In genomic region chr10:3179174-3179573, GRCh38 we compare ENCODE assay signal across 28 cellular contexts.
"Had no signal": no experiment of that assay in that cellular context is flagged by ENCODE, and none has a peak within 500 bp of the region (broad histone marks: within the 10 kb centered on the region; RNA-seq: fewer than 3 reads in every experiment).

No MANE protein-coding gene starts in this region.

- H3K9me3 Mint-ChIP-seq: activated CD4-positive, alpha-beta memory T cell treated with anti-CD3 and anti-CD28 coated beads for 36 hours; activated CD4-positive, alpha-beta T cell treated with anti-CD3 and anti-CD28 coated beads, Interleukin-2, amount 10 ng/mL, durations not matched to agents 24 days and 14 days; activated T-cell treated with anti-CD3 and anti-CD28 coated beads, Interleukin-2, amount 50 U/mL, for 4 hours; activated T-helper 17 cell treated with anti-CD3 and anti-CD28 coated beads, Interleukin-2, amount 50 U/mL, for 72 hours; central memory CD8-positive, alpha-beta T cell; dendritic cell treated with granulocyte-macrophage colony-stimulating factor and Interleukin-4, amounts not matched to agents 40 ng/mL and 50 ng/mL, for 4 days had no signal

- H3K36me3 ChIP-seq: ascending aorta, brain microvascular endothelial cell, esophagus muscularis mucosa, gastrocnemius medialis, heart left ventricle had no signal

- H3K4me1 Mint-ChIP-seq: activated CD4-positive, alpha-beta T cell treated with anti-CD3 and anti-CD28 coated beads for 36 hours; activated T-helper 17 cell treated with anti-CD3 and anti-CD28 coated beads, Interleukin-2, amount 50 U/mL, for 72 hours; central memory CD8-positive, alpha-beta T cell had no signal

- H3K27ac Mint-ChIP-seq: activated CD4-positive, alpha-beta memory T cell treated with anti-CD3 and anti-CD28 coated beads for 36 hours; activated CD4-positive, alpha-beta T cell treated with anti-CD3 and anti-CD28 coated beads for 36 hours; activated CD4-positive, alpha-beta T cell treated with anti-CD3 and anti-CD28 coated beads, Interleukin-2, amount 10 ng/mL, durations not matched to agents 24 days and 14 days; activated CD8-positive, alpha-beta T cell treated with anti-CD3 and anti-CD28 coated beads, Interleukin-2, amount 10 ng/mL, durations not matched to agents 7 days and 5 days; activated naive CD8-positive, alpha-beta T cell; activated T-helper 17 cell treated with anti-CD3 and anti-CD28 coated beads, Interleukin-2, amount 50 U/mL, for 72 hours; dendritic cell treated with granulocyte-macrophage colony-stimulating factor and Interleukin-4, amounts not matched to agents 40 ng/mL and 50 ng/mL, for 4 days had no signal

- H3K27me3 ChIP-seq: ascending aorta, brain microvascular endothelial cell, esophagus muscularis mucosa, gastrocnemius medialis, heart left ventricle had no signal

- FAIRE-seq: bronchial epithelial cell had no signal

- H3K4me1 ChIP-seq: ascending aorta, esophagus muscularis mucosa, foreskin keratinocyte, gastrocnemius medialis had no signal

- H3K36me3 Mint-ChIP-seq: activated CD4-positive, alpha-beta memory T cell treated with anti-CD3 and anti-CD28 coated beads for 36 hours; activated naive CD8-positive, alpha-beta T cell had no signal

- DNase-seq: activated CD4-positive, alpha-beta memory T cell treated with anti-CD3 and anti-CD28 coated beads for 36 hours; activated CD4-positive, alpha-beta T cell treated with anti-CD3 and anti-CD28 coated beads for 36 hours; activated CD4-positive, alpha-beta T cell treated with anti-CD3 and anti-CD28 coated beads, Interleukin-2, amount 10 ng/mL, durations not matched to agents 24 days and 14 days; activated CD4-positive, CD25-positive, alpha-beta regulatory T cell; activated CD4-positive, CD25-positive, alpha-beta regulatory T cell treated with anti-CD3 and anti-CD28 coated beads, Interleukin-2, amount 50 U/mL, for 72 hours; activated CD8-positive, alpha-beta T cell treated with anti-CD3 and anti-CD28 coated beads, Interleukin-2, amount 10 ng/mL, durations not matched to agents 7 days and 5 days; activated effector memory CD4-positive, alpha-beta T cell treated with Interleukin-2 at 50 U/mL for 16 hours; activated gamma-delta T cell treated with Interleukin-2 at 50 U/mL for 16 hours; activated naive CD4-positive, alpha-beta T cell treated with anti-CD3 and anti-CD28 coated beads, Interleukin-2, amount 50 U/mL, for 16 hours; activated naive CD4-positive, alpha-beta T cell treated with Interleukin-2 at 50 U/mL for 16 hours; activated T-cell treated with anti-CD3 and anti-CD28 coated beads, Interleukin-2, amount 50 U/mL, for 4 hours; brain microvascular endothelial cell; dorsolateral prefrontal cortex; effector memory CD4-positive, alpha-beta T cell; erythroblast; foreskin keratinocyte; gastrocnemius medialis; glutamatergic neuron; heart left ventricle; T-helper 2 cell had no signal

- H3K27me3 Mint-ChIP-seq: activated naive CD8-positive, alpha-beta T cell had no signal

- H3K4me3 Mint-ChIP-seq: activated CD4-positive, alpha-beta memory T cell treated with anti-CD3 and anti-CD28 coated beads for 36 hours; activated CD4-positive, alpha-beta T cell treated with anti-CD3 and anti-CD28 coated beads for 36 hours; activated CD4-positive, alpha-beta T cell treated with anti-CD3 and anti-CD28 coated beads, Interleukin-2, amount 10 ng/mL, durations not matched to agents 24 days and 14 days; activated CD8-positive, alpha-beta T cell treated with anti-CD3 and anti-CD28 coated beads, Interleukin-2, amount 10 ng/mL, durations not matched to agents 7 days and 5 days; activated naive CD8-positive, alpha-beta T cell; activated T-cell treated with anti-CD3 and anti-CD28 coated beads, Interleukin-2, amount 50 U/mL, for 4 hours; activated T-helper 17 cell treated with anti-CD3 and anti-CD28 coated beads, Interleukin-2, amount 50 U/mL, for 72 hours; central memory CD8-positive, alpha-beta T cell; dendritic cell treated with granulocyte-macrophage colony-stimulating factor and Interleukin-4, amounts not matched to agents 40 ng/mL and 50 ng/mL, for 4 days had no signal

- H3K9me3 ChIP-seq: ascending aorta, esophagus muscularis mucosa, gastrocnemius medialis, heart left ventricle had no signal

- ATAC-seq: activated CD4-positive, alpha-beta T cell treated with anti-CD3 and anti-CD28 coated beads for 36 hours; activated CD8-positive, alpha-beta T cell treated with anti-CD3 and anti-CD28 coated beads, Interleukin-2, amount 10 ng/mL, durations not matched to agents 7 days and 5 days; activated T-cell treated with anti-CD3 and anti-CD28 coated beads, Interleukin-2, amount 50 U/mL, for 4 hours; activated T-helper 17 cell treated with anti-CD3 and anti-CD28 coated beads, Interleukin-2, amount 50 U/mL, for 72 hours; foreskin keratinocyte; gastrocnemius medialis; heart left ventricle had no signal

- H3K4me3 ChIP-seq: ascending aorta, coronary artery, dorsolateral prefrontal cortex, esophagus muscularis mucosa, gastrocnemius medialis, heart left ventricle had no signal

- H3K27ac ChIP-seq: ascending aorta, brain microvascular endothelial cell, coronary artery, dorsolateral prefrontal cortex, esophagus muscularis mucosa, foreskin keratinocyte, gastrocnemius medialis, heart left ventricle had no signal
